In genomic region chr3:46574881-46575576, GRCh38 we compare ENCODE assay signal across 18 cellular contexts. TPM values are rescaled to one million over a fixed set of nuclear protein-coding genes. Genes with fewer than 3 reads are reported as not detected.
DNase-seq lines count a peak whose midpoint lies in the region; ATAC-seq and TF ChIP-seq lines count a peak whose summit lies in the region.
"Had no signal": no experiment of that assay in that cellular context is flagged by ENCODE, and none has a peak within 500 bp of the region (broad histone marks: within the 10 kb centered on the region; RNA-seq: fewer than 3 reads in every experiment).

No MANE protein-coding gene starts in this region.

- no peak overlapping the region for H3K23ac ChIP-seq in H9 (ENCODE audit: insufficient read length, low read depth, low read length)

- H3K56ac ChIP-seq in H9 (ENCODE audit: insufficient read length, low read depth, low read length) = no peak overlapping the region

- H2AK5ac ChIP-seq in H9 (ENCODE audit: insufficient read length, low read length) = no peak overlapping the region

- peaks cover 21 to 23% (median 22%) of the 10 kb centered on the region in 3 experiments for H3K36me3 Mint-ChIP-seq in H9 (ENCODE audit: insufficient read depth in 1 of 3, low read depth in 3 of 3)
- H3K36me3 Mint-ChIP-seq in endodermal cell (ENCODE audit: low read depth) = peaks cover 21% of the 10 kb centered on the region
- peaks cover 0 to 5% (median 0%) of the 10 kb centered on the region in 3 donors for H3K36me3 Mint-ChIP-seq in naive thymus-derived CD8-positive, alpha-beta T cell

- H3K9me3 Mint-ChIP-seq in H9 (peaks cover 5 to 6% of the 10 kb centered on the region in 2 experiments; a peak in 4 of 5 replicates), endodermal cell (peaks cover 10% of the 10 kb centered on the region)
- H3K9me3 Mint-ChIP-seq in naive thymus-derived CD8-positive, alpha-beta T cell = no peaks in the 10 kb centered on the region

- H3K27me3 ChIP-seq in H9 (ENCODE audit: insufficient read depth, low read length) (no peaks in the 10 kb centered on the region), endodermal cell (ENCODE audit: control insufficient read depth, insufficient read depth, low read length, poor library complexity, severe bottlenecking) (no peaks in the 10 kb centered on the region)
- H3K27me3 ChIP-seq: MG63, SJSA1 had no signal

- H3K4me2 ChIP-seq in H9 (ENCODE audit: insufficient read depth, insufficient read length, low read length) = peak overlapping the region; percentile 84

- no peak overlapping the region for H4K91ac ChIP-seq in H9 (ENCODE audit: insufficient read length, low read depth, low read length)

- H3K79me1 ChIP-seq in H9 (ENCODE audit: insufficient read depth, low read depth, low read length, poor library complexity, severe bottlenecking) = no peaks in the 10 kb centered on the region

- H3K27ac ChIP-seq in H9 (ENCODE audit: insufficient read length, low read depth, low read length) = peak overlapping the region; percentile 96
- peak overlapping the region; percentile 69 for H3K27ac ChIP-seq in endodermal cell (ENCODE audit: low read depth, low read length)
- H3K27ac ChIP-seq: C4-2B, SJSA1 had no signal

- H3K4me3 Mint-ChIP-seq in H9 (peak overlapping the region; percentile 90 to 92), endodermal cell (peak overlapping the region; percentile 97)
- H3K4me3 Mint-ChIP-seq in naive thymus-derived CD8-positive, alpha-beta T cell = no peak overlapping the region

- peak overlapping the region; percentile 5 for H2BK12ac ChIP-seq in H9 (ENCODE audit: insufficient read length, low read depth, low read length)

- H3K27me3 Mint-ChIP-seq in H9 (ENCODE audit: low read depth) (no peaks in the 10 kb centered on the region), endodermal cell (ENCODE audit: insufficient read depth) (no peaks in the 10 kb centered on the region)
- peaks cover 0 to 13% (median 3%) of the 10 kb centered on the region in 5 donors for H3K27me3 Mint-ChIP-seq in naive thymus-derived CD8-positive, alpha-beta T cell

- no peak overlapping the region for H4K8ac ChIP-seq in H9 (replicated peaks; ENCODE audit: insufficient read length, low read depth, low read length)

- peak overlapping the region; percentile 99 for H3K4me3 ChIP-seq in endodermal cell (ENCODE audit: low read length)
- H3K4me3 ChIP-seq: MG63, SJSA1 had no signal

- H3K4me1 ChIP-seq in H9 (ENCODE audit: insufficient read depth, low read length) (peaks cover 13% of the 10 kb centered on the region), endodermal cell (ENCODE audit: control insufficient read depth, insufficient read depth, low read length) (peaks cover 6% of the 10 kb centered on the region)
- H3K4me1 ChIP-seq: SJSA1 had no signal

- H2BK15ac ChIP-seq in H9 (ENCODE audit: low read depth, low read length) = no peak overlapping the region

- peaks cover 21% of the 10 kb centered on the region for H3K23me2 ChIP-seq in H9 (ENCODE audit: insufficient read length, low read depth, low read length, poor library complexity, severe bottlenecking)

- POLR2A ChIA-PET in naive thymus-derived CD8-positive, alpha-beta T cell (lab: Charles Lee) = no interaction called here

- H2BK20ac ChIP-seq in H9 (ENCODE audit: low read depth, low read length, poor library complexity, severe bottlenecking) = no peak overlapping the region

- H3K14ac ChIP-seq in H9 (ENCODE audit: insufficient read depth, low read length) = 0 out of 2 replicates have a peak overlapping the region, but pooled peaks have one; percentile 27

- no peak overlapping the region; the same call in 1 of the 2 replicates for H3K4ac ChIP-seq in H9 (ENCODE audit: low read depth, low read length)

- no peak for ATAC-seq in sciatic nerve
- no peak for ATAC-seq in naive thymus-derived CD8-positive, alpha-beta T cell
- ATAC-seq: PC-3 had no signal

- H2BK5ac ChIP-seq in H9 (ENCODE audit: insufficient read length, low read length) = peak overlapping the region; percentile 1

- peak overlapping the region; percentile 99 for H3K27ac Mint-ChIP-seq in H9
- peak overlapping the region; percentile 100 for H3K27ac Mint-ChIP-seq in endodermal cell
- H3K27ac Mint-ChIP-seq in naive thymus-derived CD8-positive, alpha-beta T cell = no peak overlapping the region

- H3K9me3 ChIP-seq in H9 (ENCODE audit: control insufficient read depth, low read depth, low read length) (no peaks in the 10 kb centered on the region), endodermal cell (ENCODE audit: control insufficient read depth, low read length) (peaks cover 12% of the 10 kb centered on the region)
- H3K9me3 ChIP-seq: MG63, SJSA1 had no signal

- peaks cover 16% of the 10 kb centered on the region; the same call in 1 of the 2 replicates for H3K79me2 ChIP-seq in H9 (ENCODE audit: insufficient read depth, low read length)

- H3K9ac ChIP-seq in H9 (ENCODE audit: extremely low read depth, insufficient read length, low read length) (peak overlapping the region; percentile 3), endodermal cell (ENCODE audit: extremely low read depth, low read length, poor library complexity, severe bottlenecking) (peak overlapping the region; percentile 99)

- WGBS in H9 (ENCODE audit: extremely low coverage, insufficient read length, low lambda C conversion rate) = no CpG with 5 or more reads among the region's 5 CpGs
- 0 to 19% methylated on average over 3 to 5 of the region's 5 CpGs for WGBS in endodermal cell (ENCODE audit: insufficient coverage in 1 of 2, insufficient read length in 1 of 2), 2 experiments

- peaks cover 12% of the 10 kb centered on the region for H3K36me3 ChIP-seq in endodermal cell (ENCODE audit: control insufficient read depth, insufficient read depth, low read length)
- H3K36me3 ChIP-seq: MG63, SJSA1 had no signal

- no peak overlapping the region for H2AFZ ChIP-seq in H9 (ENCODE audit: low read length)

- DNase-seq in H9 (peak; percentile 58), endodermal cell (peak; percentile 94), islet precursor cell (peak; percentile 45), sciatic nerve (ENCODE audit: low spot score) (peak; percentile 12), foreskin melanocyte (no peak), DMS153 treated with DMSO at 0.1 percent for 48 hours (lab: John Stamatoyannopoulos, UW; ENCODE audit: unreplicated experiment) (no peak)
- no peak for DNase-seq in naive thymus-derived CD8-positive, alpha-beta T cell
- DNase-seq: DMS153, EL, Karpas-422, MG63, NCI-H1092, NCI-H2081, NCI-H774, PC-3 had no signal

- H3K4me1 Mint-ChIP-seq in H9 (peaks cover 47 to 70% of the 10 kb centered on the region in 2 experiments), endodermal cell (peaks cover 35% of the 10 kb centered on the region)
- peaks cover 4 to 10% (median 8%) of the 10 kb centered on the region in 4 donors for H3K4me1 Mint-ChIP-seq in naive thymus-derived CD8-positive, alpha-beta T cell

- intact Hi-C loops in sciatic nerve (cut with DNase I) = no loop called here

- TF ChIP-seq CTCF in H9 (conservative IDR thresholded peaks at IDR 0.05) (no peak), endodermal cell (conservative IDR thresholded peaks at IDR 0.05) (no peak)

- no peak overlapping the region for H2BK120ac ChIP-seq in H9 (ENCODE audit: low read depth, low read length, poor library complexity, severe bottlenecking)

- H3K18ac ChIP-seq in H9 (ENCODE audit: insufficient read length, low read depth, low read length) = peak overlapping the region; percentile 18

- H4K5ac ChIP-seq in H9 (ENCODE audit: insufficient read length, low read depth, low read length) = no peak overlapping the region

- H4K20me1 ChIP-seq in H9 (ENCODE audit: control insufficient read depth, insufficient read depth, insufficient read length) = no peaks in the 10 kb centered on the region

- H3T11ph ChIP-seq in H9 (ENCODE audit: low read length) = peak overlapping the region; percentile 91

RNA-seq across cellular contexts. Expression of gene LRRC2, which starts 8.9 kb away (rescaled TPM):
- total RNA-seq in H9 (2021) (2.6 and 3.4 TPM in 2 replicates), endodermal cell (10 to 100 TPM in 1 of 2 donors, 1 to 10 TPM in 1; 8.9 to 10.2 TPM), sciatic nerve (2.2 TPM)
- polyA plus RNA-seq in endodermal cell (2013, experiment 1 of 2) = 1.1 TPM
- polyA plus RNA-seq in endodermal cell (2013, experiment 2 of 2) = 0.70 TPM
- under 1 TPM; 0.26 to 0.33 TPM for total RNA-seq in naive thymus-derived CD8-positive, alpha-beta T cell
- polyA plus RNA-seq in naive thymus-derived CD8-positive, alpha-beta T cell = not detected
- total RNA-seq: NCI-H460 had no signal

RNA-seq across cellular contexts. Expression of gene FAM240A, which starts 37.3 kb away (rescaled TPM):
- total RNA-seq in H9 (2021) (0.11 TPM in 1 of 2 replicates, not detected in the other), endodermal cell (not detected), sciatic nerve (not detected)
- polyA plus RNA-seq in endodermal cell (2013, experiment 1 of 2) = not detected
- polyA plus RNA-seq in endodermal cell (2013, experiment 2 of 2) = not detected
- not detected for total RNA-seq in naive thymus-derived CD8-positive, alpha-beta T cell
- not detected for polyA plus RNA-seq in naive thymus-derived CD8-positive, alpha-beta T cell
- total RNA-seq: NCI-H460, PC-3, SJSA1 had no signal

Comparison
In these comparisons a context has a peak if more than half of its experiments do, and no peak if none do; other contexts are left out.
1. DNase-seq: peak in H9 (single experiment), endodermal cell (single experiment), islet precursor cell (single experiment) and sciatic nerve (single experiment); none in foreskin melanocyte (single experiment), DMS153 treated with DMSO at 0.1 percent for 48 hours (single experiment) and naive thymus-derived CD8-positive, alpha-beta T cell (0 of 10).
2. H3K27ac Mint-ChIP-seq: peak in H9 (3 of 3) and endodermal cell (single experiment); none in naive thymus-derived CD8-positive, alpha-beta T cell (0 of 10).
3. H3K4me3 Mint-ChIP-seq: peak in H9 (2 of 2) and endodermal cell (single experiment); none in naive thymus-derived CD8-positive, alpha-beta T cell (0 of 10).